28 cellular contexts compared by ENCODE assay signal in the genomic region with DNA sequence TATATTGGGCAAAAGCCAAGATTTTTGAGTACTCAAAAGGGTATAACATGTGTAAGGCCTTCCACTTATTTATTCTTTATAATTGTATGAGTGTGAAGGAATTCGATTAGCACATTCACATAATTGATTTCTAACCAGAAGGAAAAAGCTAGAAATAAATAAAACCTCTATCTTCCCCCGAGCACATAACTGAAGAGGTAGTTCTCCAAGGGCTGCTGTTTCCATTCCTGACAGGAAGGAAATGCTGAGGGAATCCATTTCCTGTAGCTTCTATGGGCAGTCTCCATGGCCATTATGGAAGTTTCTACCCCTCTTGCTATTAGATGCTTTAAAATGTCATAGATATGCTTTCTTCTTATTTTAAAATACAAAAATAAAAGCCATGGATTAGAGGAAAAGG.
"Had no signal": no experiment of that assay in that cellular context is flagged by ENCODE, and none has a peak within 500 bp of the region (broad histone marks: within the 10 kb centered on the region; RNA-seq: fewer than 3 reads in every experiment).

No MANE protein-coding gene starts in this region.

- FAIRE-seq: kidney had no signal

- H3K4me1 ChIP-seq: left lung, lower lobe of right lung, neural progenitor cell, prostate gland, stomach, testis, thyroid gland, transverse colon, upper lobe of left lung had no signal

- H2AFZ ChIP-seq: neural progenitor cell had no signal

- H3K27ac ChIP-seq: left lung, lower lobe of right lung, neural progenitor cell, neutrophil, ovary, prostate gland, skin epidermis, stomach, testis, thyroid gland, transverse colon, upper lobe of left lung, vagina had no signal

- H3K4me3 ChIP-seq: left lung, lower lobe of right lung, neural progenitor cell, ovary, prostate gland, skin epidermis, stomach, testis, thyroid gland, transverse colon, upper lobe of left lung, vagina had no signal

- DNase-seq: hippocampal formation; kidney; left colon; left lung; lower lobe of right lung; naive B cell; natural killer cell; nephron progenitor cell; occipital lobe; ovary; retina; right cardiac atrium; stimulated activated CD4-positive, alpha-beta T cell treated with anti-CD3 and anti-CD28 coated beads, Interleukin-12 subunit alpha, Interleukin-12 subunit beta, amount 100 ng/mL, for 4 hours; stimulated activated CD4-positive, alpha-beta T cell treated with anti-CD3 and anti-CD28 coated beads, Interleukin-15, amount 100 ng/mL, for 24 hours; stimulated activated CD4-positive, alpha-beta T cell treated with anti-CD3 and anti-CD28 coated beads, Interleukin-2, amount 100 ng/mL, for 24 hours; stimulated activated CD4-positive, alpha-beta T cell treated with anti-CD3 and anti-CD28 coated beads, Interleukin-4, amount 100 ng/mL, for 1 hour; stimulated activated naive B cell treated with anti-CD40 and anti-IgM and Interleukin-4, amounts not matched to agents 10 μg/mL and 1 μg/mL and 100 μg/mL, for 72 hours; stimulated activated naive CD8-positive, alpha-beta T cell treated with anti-CD3 and anti-CD28 coated beads, Interleukin-15, Interleukin-2, amounts not matched to agents 100 U/mL and 50 U/mL, for 24 hours; stomach; testis; thyroid gland; transverse colon; upper lobe of left lung had no signal

- H3K27me3 ChIP-seq: left lung, neural progenitor cell, neutrophil, ovary, stomach, testis, thyroid gland, transverse colon, upper lobe of left lung, vagina had no signal

- H3K36me3 ChIP-seq: left lung, lower lobe of right lung, neural progenitor cell, neutrophil, ovary, prostate gland, stomach, thyroid gland, transverse colon, upper lobe of left lung, vagina had no signal

- H3K9me3 ChIP-seq: lower lobe of right lung, neutrophil, ovary, prostate gland, stomach, testis, thyroid gland, transverse colon, upper lobe of left lung, vagina had no signal

- H3K4me2 ChIP-seq: neural progenitor cell had no signal

- H3K9ac ChIP-seq: neural progenitor cell had no signal
